ENCODE assay signal across 8 cellular contexts in the genomic region with DNA sequence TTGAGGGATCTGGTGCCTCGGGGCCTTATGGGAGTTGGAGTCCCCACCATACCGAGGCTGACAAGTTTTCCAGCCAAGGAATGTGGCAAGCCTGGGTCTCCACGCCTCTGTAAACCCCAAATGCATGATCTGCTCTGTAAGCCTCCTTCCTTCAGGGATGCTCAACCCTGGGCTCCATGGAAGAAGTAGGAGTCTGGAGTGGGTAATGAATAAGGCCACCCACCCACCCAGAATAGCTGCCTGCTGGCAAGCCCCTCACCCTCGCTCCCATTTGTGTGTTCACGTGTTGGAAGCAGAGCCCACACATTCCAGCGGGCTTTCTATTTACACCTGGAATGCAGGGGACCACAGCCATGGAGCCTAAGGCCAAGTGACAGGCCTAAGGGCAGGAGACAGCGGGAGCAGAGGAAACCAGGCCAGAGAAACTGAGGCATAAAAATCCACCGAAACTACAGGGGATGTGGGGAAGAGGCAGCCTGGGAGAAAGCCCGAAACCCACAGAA. TPM values are rescaled to one million over a fixed set of nuclear protein-coding genes. Genes with fewer than 3 reads are reported as not detected.
DNase-seq lines count a peak whose midpoint lies in the region; TF ChIP-seq lines count a peak whose summit lies in the region.

No MANE protein-coding gene starts in this region.

- H3K27me3 ChIP-seq in suprapubic skin: no peaks in the 10 kb centered on the region

- peak overlapping the region; percentile 96 for H3K4me3 Mint-ChIP-seq in activated CD4-positive, alpha-beta T cell treated with anti-CD3 and anti-CD28 coated beads, Interleukin-2, amount 10 ng/mL, durations not matched to agents 24 days and 14 days
- peak overlapping the region; percentile 89 for H3K4me3 Mint-ChIP-seq in activated naive CD8-positive, alpha-beta T cell
- peak overlapping the region; percentile 82 to 90 (median 87) for H3K4me3 Mint-ChIP-seq in immature natural killer cell

- peaks cover 3% of the 10 kb centered on the region for H3K36me3 Mint-ChIP-seq in activated CD4-positive, alpha-beta T cell treated with anti-CD3 and anti-CD28 coated beads, Interleukin-2, amount 10 ng/mL, durations not matched to agents 24 days and 14 days (ENCODE audit: low read depth)
- H3K36me3 Mint-ChIP-seq in activated naive CD8-positive, alpha-beta T cell: no peaks in the 10 kb centered on the region
- H3K36me3 Mint-ChIP-seq in immature natural killer cell: no peaks in the 10 kb centered on the region

- peak overlapping the region; percentile 99 for H3K27ac Mint-ChIP-seq in activated CD4-positive, alpha-beta T cell treated with anti-CD3 and anti-CD28 coated beads, Interleukin-2, amount 10 ng/mL, durations not matched to agents 24 days and 14 days
- peak overlapping the region; percentile 91 for H3K27ac Mint-ChIP-seq in activated naive CD8-positive, alpha-beta T cell
- peak overlapping the region; percentile 84 to 97 (median 96) for H3K27ac Mint-ChIP-seq in immature natural killer cell

- in situ Hi-C loops in KBM-7 (cut with MboI; ENCODE audit: low pct_unique_long_range_greater_than_20kb, low sequenced_read_pairs): no loop called here

- TF ChIP-seq POLR2A in suprapubic skin (IDR thresholded peaks at IDR 0.05): no peak

- 41% methylated on average over 7 of the region's 9 CpGs for WGBS in suprapubic skin

- no peaks in the 10 kb centered on the region for H3K9me3 Mint-ChIP-seq in activated CD4-positive, alpha-beta T cell treated with anti-CD3 and anti-CD28 coated beads, Interleukin-2, amount 10 ng/mL, durations not matched to agents 24 days and 14 days
- no peaks in the 10 kb centered on the region for H3K9me3 Mint-ChIP-seq in activated naive CD8-positive, alpha-beta T cell (ENCODE audit: low read depth)
- no peaks in the 10 kb centered on the region for H3K9me3 Mint-ChIP-seq in immature natural killer cell

- no peaks in the 10 kb centered on the region for H3K36me3 ChIP-seq in suprapubic skin

- H3K9me3 ChIP-seq in suprapubic skin: no peaks in the 10 kb centered on the region

- no peak for TF ChIP-seq CTCF in suprapubic skin (IDR thresholded peaks at IDR 0.05)
- no peak for TF ChIP-seq CTCF in GM20000 (IDR thresholded peaks at IDR 0.05; ENCODE audit: extremely low read depth, missing control alignments)

- peak overlapping the region; percentile 2 for H3K27ac ChIP-seq in suprapubic skin

- intact Hi-C loops in activated CD4-positive, alpha-beta T cell treated with anti-CD3 and anti-CD28 coated beads, Interleukin-2, amount 10 ng/mL, durations not matched to agents 24 days and 14 days (cut with micrococcal nuclease): loop anchor here (1.0 to 5.0 kb wide), 4 partner anchors 19 to 222 kb away; partner anchors contain the start of genes DVL2, EIF5A, ELP5 and FGF11

- H3K4me3 ChIP-seq in suprapubic skin: peak overlapping the region; percentile 56

- peaks cover 58% of the 10 kb centered on the region for H3K4me1 Mint-ChIP-seq in activated CD4-positive, alpha-beta T cell treated with anti-CD3 and anti-CD28 coated beads, Interleukin-2, amount 10 ng/mL, durations not matched to agents 24 days and 14 days
- peaks cover 66% of the 10 kb centered on the region for H3K4me1 Mint-ChIP-seq in activated naive CD8-positive, alpha-beta T cell (ENCODE audit: low read depth)
- H3K4me1 Mint-ChIP-seq in immature natural killer cell: peaks cover 42 to 44% of the 10 kb centered on the region in 2 donors

- TF ChIP-seq EP300 in suprapubic skin (IDR thresholded peaks at IDR 0.05): no peak

- H3K4me1 ChIP-seq in suprapubic skin: peaks cover 63% of the 10 kb centered on the region

- DNase-seq in activated CD4-positive, alpha-beta T cell treated with anti-CD3 and anti-CD28 coated beads, Interleukin-2, amount 10 ng/mL, durations not matched to agents 24 days and 14 days: no peak
- DNase-seq in activated CD4-positive, alpha-beta T cell treated with anti-CD3 and anti-CD28 coated beads for 4 hours: no peak
- no peak for DNase-seq in immature natural killer cell
- no peak for DNase-seq in suprapubic skin (ENCODE audit: low spot score in 2 of 2)
- DNase-seq in KBM-7: no peak
- DNase-seq in GF-D8 (lab: John Stamatoyannopoulos, UW): no peak
- DNase-seq in GM20000 (ENCODE audit: low spot score): no peak

- H3K27me3 Mint-ChIP-seq in activated CD4-positive, alpha-beta T cell treated with anti-CD3 and anti-CD28 coated beads, Interleukin-2, amount 10 ng/mL, durations not matched to agents 24 days and 14 days: peaks cover 15% of the 10 kb centered on the region
- no peaks in the 10 kb centered on the region for H3K27me3 Mint-ChIP-seq in activated naive CD8-positive, alpha-beta T cell
- H3K27me3 Mint-ChIP-seq in immature natural killer cell (ENCODE audit: low read depth in 3 of 3): peaks cover 18 to 24% (median 19%) of the 10 kb centered on the region in 3 donors

RNA-seq across cellular contexts. Expression of gene DLG4, which starts 4.4 kb away (rescaled TPM):
- 12.4 and 14.0 TPM in 2 replicates for total RNA-seq in activated CD4-positive, alpha-beta T cell treated with anti-CD3 and anti-CD28 coated beads, Interleukin-2, amount 10 ng/mL, durations not matched to agents 24 days and 14 days
- under 1 TPM in 1 of 3 donors, not detected in 2; 0.36 TPM for polyA plus RNA-seq in immature natural killer cell
- total RNA-seq in suprapubic skin: 10 to 100 TPM in 1 of 4 donors, 1 to 10 TPM in 3; 2.9 to 12.7 (median 3.2) TPM

RNA-seq across cellular contexts. Expression of gene ACADVL, which starts 4.6 kb away (rescaled TPM):
- total RNA-seq in activated CD4-positive, alpha-beta T cell treated with anti-CD3 and anti-CD28 coated beads, Interleukin-2, amount 10 ng/mL, durations not matched to agents 24 days and 14 days: 244 and 267 TPM in 2 replicates
- polyA plus RNA-seq in immature natural killer cell: 100 to 1,000 TPM; 138 to 180 (median 141) TPM
- total RNA-seq in suprapubic skin: 1,000 to 10,000 TPM in 1 of 4 donors, 100 to 1,000 TPM in 3; 565 to 1,687 (median 703) TPM

RNA-seq across cellular contexts. Expression of gene DVL2, which starts 19.1 kb away (rescaled TPM):
- 71.1 and 77.7 TPM in 2 replicates for total RNA-seq in activated CD4-positive, alpha-beta T cell treated with anti-CD3 and anti-CD28 coated beads, Interleukin-2, amount 10 ng/mL, durations not matched to agents 24 days and 14 days
- 10 to 100 TPM; 19.4 to 28.5 (median 25.2) TPM for polyA plus RNA-seq in immature natural killer cell
- total RNA-seq in suprapubic skin: 10 to 100 TPM; 53.2 to 78.1 (median 55.5) TPM

RNA-seq across cellular contexts. Expression of gene PHF23, which starts 24.1 kb away (rescaled TPM):
- 46.2 and 51.7 TPM in 2 replicates for total RNA-seq in activated CD4-positive, alpha-beta T cell treated with anti-CD3 and anti-CD28 coated beads, Interleukin-2, amount 10 ng/mL, durations not matched to agents 24 days and 14 days
- polyA plus RNA-seq in immature natural killer cell: 10 to 100 TPM; 11.9 to 41.4 (median 17.7) TPM
- total RNA-seq in suprapubic skin: 10 to 100 TPM; 19.0 to 35.0 (median 29.1) TPM

RNA-seq across cellular contexts. Expression of gene GABARAP, which starts 27.1 kb away (rescaled TPM):
- 124 and 126 TPM in 2 replicates for total RNA-seq in activated CD4-positive, alpha-beta T cell treated with anti-CD3 and anti-CD28 coated beads, Interleukin-2, amount 10 ng/mL, durations not matched to agents 24 days and 14 days
- 100 to 1,000 TPM; 764 to 982 (median 905) TPM for polyA plus RNA-seq in immature natural killer cell
- total RNA-seq in suprapubic skin: 100 to 1,000 TPM; 446 to 840 (median 533) TPM
